ENCODE assay signal across 12 cellular contexts in the genomic region with DNA sequence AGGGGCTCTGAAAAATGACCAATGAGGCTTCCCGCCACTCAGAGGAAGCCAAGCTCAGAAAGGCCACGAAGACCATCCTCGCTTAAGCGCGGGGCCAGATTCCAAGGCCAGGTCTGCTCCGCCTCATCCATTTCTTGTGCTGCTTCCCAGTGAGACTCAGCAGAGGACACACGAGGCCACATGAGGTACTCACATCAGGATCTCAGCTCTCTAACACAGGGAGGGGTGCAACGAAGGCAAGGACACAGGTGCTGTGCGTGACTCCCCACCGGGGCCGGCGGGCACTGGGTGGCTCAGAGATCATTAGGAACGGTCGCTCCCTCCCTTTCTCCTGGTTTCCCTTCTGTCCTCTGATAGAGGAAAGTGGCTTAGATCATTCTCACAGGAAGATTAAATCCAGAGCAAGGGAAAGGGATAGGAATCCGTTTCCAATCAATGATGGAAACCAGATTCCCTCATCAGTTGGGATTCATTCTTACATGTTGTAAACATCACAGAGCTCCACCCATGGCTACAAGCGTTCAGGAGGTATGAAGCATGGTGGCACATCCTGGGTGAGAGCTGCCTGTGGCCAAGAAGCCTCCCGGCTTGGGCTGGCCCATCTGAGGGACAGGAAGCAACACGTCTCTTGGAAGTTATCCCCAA. TPM values are rescaled to one million over a fixed set of nuclear protein-coding genes. Genes with fewer than 3 reads are reported as not detected.
DNase-seq lines count a peak whose midpoint lies in the region; ATAC-seq, FAIRE-seq and TF ChIP-seq lines count a peak whose summit lies in the region.
"Had no signal": no experiment of that assay in that cellular context is flagged by ENCODE, and none has a peak within 500 bp of the region (broad histone marks: within the 10 kb centered on the region; RNA-seq: fewer than 3 reads in every experiment).

No MANE protein-coding gene starts in this region.

- peaks cover 83% of the 10 kb centered on the region for H3K4me1 Mint-ChIP-seq in stimulated activated effector memory CD8-positive, alpha-beta T cell treated with anti-CD3 and anti-CD28 coated beads, Interleukin-12 subunit alpha, Interleukin-12 subunit beta, amount 100 ng/mL, for 72 hours

- CTCF ChIA-PET in Panc1 (lab: Charles Lee): no interaction called here

- intact Hi-C loops in Panc1 (cut with micrococcal nuclease; ENCODE audit: unreplicated experiment): no loop called here
- intact Hi-C loops in adrenal gland (cut with DNase I): no loop called here

- TF ChIP-seq CTCF in Panc1 (IDR thresholded peaks at IDR 0.05) (no peak), adrenal gland (IDR thresholded peaks at IDR 0.05) (no peak)

- TF ChIP-seq POLR2A in adrenal gland (IDR thresholded peaks at IDR 0.05) (no peak), GM12892 (IDR thresholded peaks at IDR 0.05; ENCODE audit: low read depth, low read length) (no peak)

- DNase-seq in Panc1 (ENCODE audit: low read depth, low spot score) (no peak), adrenal gland (no peak), NCI-H1436 (lab: John Stamatoyannopoulos, UW) (no peak), GM12892 (ENCODE audit: insufficient read length) (no peak), NCI-H146 (lab: John Stamatoyannopoulos, UW) (no peak)
- DNase-seq in stimulated activated effector memory CD8-positive, alpha-beta T cell treated with anti-CD3 and anti-CD28 coated beads, Interleukin-12 subunit alpha, Interleukin-12 subunit beta, amount 100 ng/mL, for 72 hours (ENCODE audit: low spot score in 2 of 2): no peak
- DNase-seq: GDM1, KBM-7, NCI-H748 treated with DMSO at 0.1 percent for 48 hours had no signal

- H3K27me3 ChIP-seq in Panc1 (ENCODE audit: control insufficient read depth, insufficient read depth, low read length) (no peaks in the 10 kb centered on the region), adrenal gland (no peaks in the 10 kb centered on the region), layer of hippocampus (ENCODE audit: control insufficient read depth, insufficient read depth, low read length) (no peaks in the 10 kb centered on the region)

- POLR2A ChIA-PET in Panc1 (lab: Charles Lee): interaction anchor here (0.6 kb wide), 1 partner anchor 26 kb away, joined by 3 read pairs; no protein-coding TSS in a partner anchor

- H3K4me1 ChIP-seq in Panc1 (ENCODE audit: control insufficient read depth, insufficient read depth, low read length): peaks cover 94% of the 10 kb centered on the region
- H3K4me1 ChIP-seq in adrenal gland (replicated peaks in 1 of 2): peaks cover 57 to 89% of the 10 kb centered on the region in 2 donors

- ATAC-seq in Panc1 (no peak), GM21423 (IDR thresholded peaks at IDR 0.05; ENCODE audit: unreplicated experiment) (no peak)
- no peak for ATAC-seq in stimulated activated effector memory CD8-positive, alpha-beta T cell treated with anti-CD3 and anti-CD28 coated beads, Interleukin-12 subunit alpha, Interleukin-12 subunit beta, amount 100 ng/mL, for 72 hours

- H3K4me3 ChIP-seq in Panc1 (ENCODE audit: low read depth in 2 of 2, low read length in 2 of 2) (no peak overlapping the region), adrenal gland (no peak overlapping the region)

- in situ Hi-C loops in Panc1 (cut with HindIII; ENCODE audit: low pct_unique_long_range_greater_than_20kb, low sequenced_read_pairs): no loop called here

- H3K9me3 ChIP-seq in Panc1 (ENCODE audit: control insufficient read depth, insufficient read depth, low read depth, low read length): no peaks in the 10 kb centered on the region
- H3K9me3 ChIP-seq in adrenal gland (replicated peaks in 1 of 3): no peaks in the 10 kb centered on the region

- WGBS in adrenal gland, 4 donors: 65 to 81% (median 70%) methylated on average over 16 to 18 of the region's 18 CpGs

- no peak for FAIRE-seq in GM12892 (lab: Jason Lieb, UNC)
- FAIRE-seq: TTC549 had no signal

- H3K36me3 Mint-ChIP-seq in stimulated activated effector memory CD8-positive, alpha-beta T cell treated with anti-CD3 and anti-CD28 coated beads, Interleukin-12 subunit alpha, Interleukin-12 subunit beta, amount 100 ng/mL, for 72 hours: peaks cover 56% of the 10 kb centered on the region

- H3K4me3 Mint-ChIP-seq in stimulated activated effector memory CD8-positive, alpha-beta T cell treated with anti-CD3 and anti-CD28 coated beads, Interleukin-12 subunit alpha, Interleukin-12 subunit beta, amount 100 ng/mL, for 72 hours: no peak overlapping the region

- H3K9me3 Mint-ChIP-seq in stimulated activated effector memory CD8-positive, alpha-beta T cell treated with anti-CD3 and anti-CD28 coated beads, Interleukin-12 subunit alpha, Interleukin-12 subunit beta, amount 100 ng/mL, for 72 hours: no peaks in the 10 kb centered on the region

- H3K27ac ChIP-seq in Panc1 (ENCODE audit: low read length): peak overlapping the region; percentile 99
- peak overlapping the region; percentile 31 to 91 (median 79) for H3K27ac ChIP-seq in adrenal gland
- H3K27ac ChIP-seq in layer of hippocampus (ENCODE audit: low read depth, low read length): peak overlapping the region; percentile 84

- H3K27ac Mint-ChIP-seq in stimulated activated effector memory CD8-positive, alpha-beta T cell treated with anti-CD3 and anti-CD28 coated beads, Interleukin-12 subunit alpha, Interleukin-12 subunit beta, amount 100 ng/mL, for 72 hours: peak overlapping the region; percentile 89

- BruUV-seq in Panc1 (replicated peaks; lab: Mats Ljungman, UMichigan): no TSS peak

- H3K36me3 ChIP-seq in Panc1 (ENCODE audit: control insufficient read depth, insufficient read depth, low read length): 0 out of 2 replicates have a peak, but pooled peaks cover 9% of the 10 kb centered on the region
- no peaks in the 10 kb centered on the region for H3K36me3 ChIP-seq in adrenal gland (replicated peaks in 1 of 2)

RNA-seq across cellular contexts. Expression of a gene that starts 46.7 kb away (rescaled TPM):
- total RNA-seq in Panc1 (2021; ENCODE audit: unreplicated experiment) (491 TPM), adrenal gland (100 to 1,000 TPM; 110 to 386 (median 204) TPM)
- 494 TPM for polyA plus RNA-seq in Panc1 (2012; ENCODE audit: insufficient read length)
- polyA plus RNA-seq in adrenal gland: 100 to 1,000 TPM; 156 to 314 (median 171) TPM
- 251 TPM for polyA plus RNA-seq in GM12892 (2012; ENCODE audit: missing spikeins)
